In the genomic region with DNA sequence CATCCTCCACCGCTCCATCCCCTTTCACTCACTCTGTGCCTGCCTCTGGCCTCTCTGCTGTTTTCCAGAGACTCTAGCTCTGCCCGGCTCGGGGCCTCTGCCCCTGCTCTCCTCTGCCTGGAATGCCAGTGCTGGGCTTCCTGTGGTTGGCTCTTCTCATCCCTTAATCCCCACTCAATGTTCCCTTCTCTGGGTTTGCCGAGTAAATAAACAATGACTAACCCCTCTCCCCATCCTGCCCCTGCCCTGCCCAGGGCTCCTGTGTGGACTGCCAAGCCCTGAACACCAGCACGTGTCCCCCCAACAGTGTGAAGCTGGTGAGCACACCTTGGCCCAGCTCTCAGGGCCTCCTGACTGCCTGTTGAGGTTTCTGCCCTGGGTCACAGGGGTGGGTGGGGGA, we compare ENCODE assay signal across 1 cellular context.
TF ChIP-seq lines count a peak whose summit lies in the region.

No MANE protein-coding gene starts in this region.

TF ChIP-seq in IMR-90, 13 proteins besides CTCF, POLR2A, EP300 and RAD21:
- 0 out of 2 replicates have a peak, but pooled peaks have one; percentile 24 for TF ChIP-seq MXI1 (IDR thresholded peaks at IDR 0.05; ENCODE audit: borderline replicate concordance, low read depth, low read length)
- TF ChIP-seq RFX5 (IDR thresholded peaks at IDR 0.05; ENCODE audit: low read depth, low read length) = no peak
- TF ChIP-seq SMC3 (IDR thresholded peaks at IDR 0.05; ENCODE audit: low read depth, low read length) = no peak
- TF ChIP-seq FOS (IDR thresholded peaks at IDR 0.05; ENCODE audit: low read depth, low read length) = no peak
- no peak for TF ChIP-seq RCOR1 (IDR thresholded peaks at IDR 0.05; ENCODE audit: insufficient replicate concordance, low read length)
- no peak for TF ChIP-seq NFE2L2 (IDR thresholded peaks at IDR 0.05; ENCODE audit: low read depth, low read length)
- TF ChIP-seq CHD1 (IDR thresholded peaks at IDR 0.05; ENCODE audit: low read depth, low read length) = no peak
- TF ChIP-seq, protein P1, sequence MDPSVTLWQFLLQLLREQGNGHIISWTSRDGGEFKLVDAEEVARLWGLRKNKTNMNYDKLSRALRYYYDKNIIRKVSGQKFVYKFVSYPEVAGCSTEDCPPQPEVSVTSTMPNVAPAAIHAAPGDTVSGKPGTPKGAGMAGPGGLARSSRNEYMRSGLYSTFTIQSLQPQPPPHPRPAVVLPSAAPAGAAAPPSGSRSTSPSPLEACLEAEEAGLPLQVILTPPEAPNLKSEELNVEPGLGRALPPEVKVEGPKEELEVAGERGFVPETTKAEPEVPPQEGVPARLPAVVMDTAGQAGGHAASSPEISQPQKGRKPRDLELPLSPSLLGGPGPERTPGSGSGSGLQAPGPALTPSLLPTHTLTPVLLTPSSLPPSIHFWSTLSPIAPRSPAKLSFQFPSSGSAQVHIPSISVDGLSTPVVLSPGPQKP (IDR thresholded peaks at IDR 0.05; ENCODE audit: borderline replicate concordance, low read depth, low read length) = no peak
- peak; percentile 79 for TF ChIP-seq BHLHE40 (IDR thresholded peaks at IDR 0.05; ENCODE audit: low read depth, low read length)
- peak; percentile 56; the same call in 1 of the 2 replicates for TF ChIP-seq MAZ (IDR thresholded peaks at IDR 0.05; ENCODE audit: borderline replicate concordance, low read depth, low read length)
- no peak for TF ChIP-seq MAFK (IDR thresholded peaks at IDR 0.05; ENCODE audit: low read depth, low read length)
- no peak for TF ChIP-seq CEBPB (IDR thresholded peaks at IDR 0.05; ENCODE audit: low read depth, low read length)
- TF ChIP-seq, protein P2, sequence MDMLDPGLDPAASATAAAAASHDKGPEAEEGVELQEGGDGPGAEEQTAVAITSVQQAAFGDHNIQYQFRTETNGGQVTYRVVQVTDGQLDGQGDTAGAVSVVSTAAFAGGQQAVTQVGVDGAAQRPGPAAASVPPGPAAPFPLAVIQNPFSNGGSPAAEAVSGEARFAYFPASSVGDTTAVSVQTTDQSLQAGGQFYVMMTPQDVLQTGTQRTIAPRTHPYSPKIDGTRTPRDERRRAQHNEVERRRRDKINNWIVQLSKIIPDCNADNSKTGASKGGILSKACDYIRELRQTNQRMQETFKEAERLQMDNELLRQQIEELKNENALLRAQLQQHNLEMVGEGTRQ (IDR thresholded peaks at IDR 0.05; ENCODE audit: low read depth, low read length) = peak; percentile 76
